Comparison of ENCODE assay signal across 9 cellular contexts in the genomic region with DNA sequence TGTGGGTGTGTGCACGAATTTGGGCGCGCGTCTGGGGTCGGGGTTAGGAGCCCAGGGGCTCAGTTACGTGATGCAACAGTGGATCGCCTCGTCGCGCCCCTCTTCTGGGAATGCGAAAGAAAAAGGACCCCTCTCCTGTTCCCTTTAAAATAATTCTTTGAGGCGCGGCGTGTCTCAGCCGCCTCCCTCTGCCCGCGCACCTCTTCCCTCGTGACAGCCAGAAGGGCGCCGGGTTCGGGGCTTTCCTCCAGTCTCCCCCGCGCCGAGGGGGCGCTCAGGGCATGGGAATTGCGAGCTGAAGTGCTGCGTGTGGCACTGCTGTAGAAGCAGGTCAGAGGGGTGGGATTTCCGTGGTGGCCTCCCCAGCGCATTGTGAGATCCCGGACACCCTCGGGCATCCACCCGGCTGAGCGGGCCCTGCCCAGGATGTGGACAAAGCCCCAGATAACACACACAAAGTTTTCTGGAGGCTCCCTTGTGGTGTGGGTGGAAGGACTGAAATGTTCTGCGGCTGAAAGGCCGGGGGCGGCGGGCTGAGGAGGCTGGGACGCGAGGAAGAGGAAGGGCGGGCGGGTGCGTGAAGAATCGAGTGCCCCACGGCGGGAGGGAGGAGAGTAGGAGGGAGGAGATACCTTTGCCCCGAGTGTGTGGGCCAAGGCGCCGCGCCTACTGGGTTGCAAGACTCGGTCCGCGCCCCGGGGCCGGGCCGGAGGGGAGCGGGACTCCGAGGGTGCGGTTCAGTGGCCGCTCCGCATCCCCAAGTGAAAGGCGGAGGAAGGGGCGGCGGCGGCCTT.
DNase-seq lines count a peak whose midpoint lies in the region; ATAC-seq and TF ChIP-seq lines count a peak whose summit lies in the region.
"Had no signal": no experiment of that assay in that cellular context is flagged by ENCODE, and none has a peak within 500 bp of the region (broad histone marks: within the 10 kb centered on the region; RNA-seq: fewer than 3 reads in every experiment).

No MANE protein-coding gene starts in this region.

- H3K36me3 ChIP-seq in mucosa of stomach (ENCODE audit: control insufficient read depth, insufficient read depth, low read length), result no peaks in the 10 kb centered on the region

- H3K27me3 ChIP-seq in mucosa of stomach (ENCODE audit: control insufficient read depth, insufficient read depth, low read length), result no peaks in the 10 kb centered on the region

- TF ChIP-seq POLR2A in erythroblast (IDR thresholded peaks at IDR 0.05; ENCODE audit: low read length), result no peak

- peak; percentile 23 for ATAC-seq in HG02610 (IDR thresholded peaks at IDR 0.05; ENCODE audit: unreplicated experiment)

- H3K9me3 ChIP-seq in mucosa of stomach (ENCODE audit: control insufficient read depth, low read length), result no peaks in the 10 kb centered on the region

- H3K9ac ChIP-seq in mucosa of stomach (ENCODE audit: low read length), result peak overlapping the region; percentile 78

- DNase-seq in NCI-H1105 treated with DMSO at 0.1 percent for 48 hours (lab: John Stamatoyannopoulos, UW) (peak; percentile 14), NCI-H1105 (lab: John Stamatoyannopoulos, UW) (no peak), NCI-H226 (peak; percentile 34), activated T-cell treated with anti-CD3 and anti-CD28 coated beads for 4 hours (peak; percentile 51), erythroblast (lab: John Stamatoyannopoulos, UW) (peak; percentile 65 to 78)
- DNase-seq in stimulated activated naive CD4-positive, alpha-beta T cell (lab: John Stamatoyannopoulos, UW), result peak; percentile 12 to 47 (median 38)
- DNase-seq: DND-41 had no signal

- H3K4me1 ChIP-seq in mucosa of stomach (ENCODE audit: control insufficient read depth, insufficient read depth, low read length), result peaks cover 17% of the 10 kb centered on the region

- peak overlapping the region; percentile 76 for H3K4me3 ChIP-seq in mucosa of stomach (ENCODE audit: low read length)
